2 cellular contexts compared by ENCODE assay signal in the genomic region with DNA sequence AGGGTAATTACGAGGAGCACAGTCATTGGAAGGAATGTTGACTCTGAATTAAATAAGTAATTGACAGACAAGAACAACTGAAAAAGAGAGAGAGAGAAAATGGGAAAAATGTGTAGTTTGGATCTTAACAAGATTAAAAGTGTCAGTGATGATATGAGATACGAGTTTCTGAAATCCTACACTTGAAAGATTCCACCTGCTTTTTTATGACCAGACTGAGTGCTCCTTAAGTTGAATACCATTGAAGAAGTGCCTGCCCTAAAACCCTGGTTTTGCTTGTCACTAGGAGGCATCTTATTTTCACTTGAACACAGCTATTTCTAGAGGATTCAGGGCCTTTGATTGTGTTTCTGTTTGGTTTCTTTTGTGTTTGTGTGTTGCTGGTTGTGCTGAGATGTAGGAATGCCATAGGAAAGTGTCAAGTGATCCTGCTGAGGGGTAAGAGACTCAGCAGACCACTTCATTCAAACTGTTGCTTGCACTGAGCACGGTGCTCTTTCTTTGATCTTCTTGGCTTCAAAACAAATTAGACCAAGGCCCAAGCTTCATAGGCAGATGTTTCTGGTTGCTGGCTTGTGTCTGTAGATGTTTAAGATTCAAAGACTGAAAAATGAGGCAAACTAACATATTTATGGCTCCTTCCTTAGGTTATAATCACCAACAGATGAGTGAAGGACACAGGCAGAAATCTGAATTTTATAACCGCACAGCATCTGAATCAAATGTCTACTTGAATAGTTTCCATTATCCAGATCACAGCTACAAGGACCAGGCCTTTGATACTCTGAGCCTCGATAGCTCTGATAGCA.
TF ChIP-seq lines count a peak whose summit lies in the region.

No MANE protein-coding gene starts in this region.

TF ChIP-seq in HEK293, 187 proteins besides CTCF, POLR2A, EP300 and RAD21 (continued from another document):
- TF ChIP-seq, protein P1, sequence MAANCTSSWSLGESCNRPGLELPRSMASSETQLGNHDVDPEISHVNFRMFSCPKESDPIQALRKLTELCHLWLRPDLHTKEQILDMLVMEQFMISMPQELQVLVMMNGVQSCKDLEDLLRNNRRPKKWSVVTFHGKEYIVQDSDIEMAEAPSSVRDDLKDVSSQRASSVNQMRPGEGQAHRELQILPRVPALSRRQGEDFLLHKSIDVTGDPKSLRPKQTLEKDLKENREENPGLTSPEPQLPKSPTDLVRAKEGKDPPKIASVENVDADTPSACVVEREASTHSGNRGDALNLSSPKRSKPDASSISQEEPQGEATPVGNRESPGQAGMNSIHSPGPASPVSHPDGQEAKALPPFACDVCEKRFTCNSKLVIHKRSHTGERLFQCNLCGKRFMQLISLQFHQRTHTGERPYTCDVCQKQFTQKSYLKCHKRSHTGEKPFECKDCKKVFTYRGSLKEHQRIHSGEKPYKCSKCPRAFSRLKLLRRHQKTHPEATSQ (tag by site-specific recombination; IDR thresholded peaks at IDR 0.05) = no peak
- no peak for TF ChIP-seq ZNF366 (tag by site-specific recombination; conservative IDR thresholded peaks at IDR 0.05)

TF ChIP-seq in SK-N-SH treated with all-trans-retinoic acid at 6 μM for 48 hours, 23 proteins besides CTCF, POLR2A, EP300 and RAD21 (continued from another document):
- TF ChIP-seq ZFP3 (CRISPR knock-in tag; IDR thresholded peaks at IDR 0.05) (no peak), ISL1 (CRISPR knock-in tag; IDR thresholded peaks at IDR 0.05) (no peak), ESRRG (CRISPR knock-in tag; IDR thresholded peaks at IDR 0.05) (no peak), ARNTL (CRISPR knock-in tag; IDR thresholded peaks at IDR 0.05; ENCODE audit: borderline replicate concordance, low read depth) (no peak), TSHZ2 (CRISPR knock-in tag; IDR thresholded peaks at IDR 0.05) (no peak), CSRNP3 (CRISPR knock-in tag; IDR thresholded peaks at IDR 0.05) (no peak), ZNF70 (CRISPR knock-in tag; IDR thresholded peaks at IDR 0.05) (no peak), GLIS3 (CRISPR knock-in tag; IDR thresholded peaks at IDR 0.05) (no peak), RARB (CRISPR knock-in tag; IDR thresholded peaks at IDR 0.05) (no peak), OSR1 (CRISPR knock-in tag; IDR thresholded peaks at IDR 0.05) (no peak), TOX (CRISPR knock-in tag; IDR thresholded peaks at IDR 0.05; ENCODE audit: borderline replicate concordance) (no peak), PATZ1 (CRISPR knock-in tag; IDR thresholded peaks at IDR 0.05; ENCODE audit: borderline replicate concordance) (no peak), TCF4 (CRISPR knock-in tag; IDR thresholded peaks at IDR 0.05; ENCODE audit: borderline replicate concordance) (no peak), ZFP30 (CRISPR knock-in tag; IDR thresholded peaks at IDR 0.05) (no peak)
- TF ChIP-seq, protein P2, sequence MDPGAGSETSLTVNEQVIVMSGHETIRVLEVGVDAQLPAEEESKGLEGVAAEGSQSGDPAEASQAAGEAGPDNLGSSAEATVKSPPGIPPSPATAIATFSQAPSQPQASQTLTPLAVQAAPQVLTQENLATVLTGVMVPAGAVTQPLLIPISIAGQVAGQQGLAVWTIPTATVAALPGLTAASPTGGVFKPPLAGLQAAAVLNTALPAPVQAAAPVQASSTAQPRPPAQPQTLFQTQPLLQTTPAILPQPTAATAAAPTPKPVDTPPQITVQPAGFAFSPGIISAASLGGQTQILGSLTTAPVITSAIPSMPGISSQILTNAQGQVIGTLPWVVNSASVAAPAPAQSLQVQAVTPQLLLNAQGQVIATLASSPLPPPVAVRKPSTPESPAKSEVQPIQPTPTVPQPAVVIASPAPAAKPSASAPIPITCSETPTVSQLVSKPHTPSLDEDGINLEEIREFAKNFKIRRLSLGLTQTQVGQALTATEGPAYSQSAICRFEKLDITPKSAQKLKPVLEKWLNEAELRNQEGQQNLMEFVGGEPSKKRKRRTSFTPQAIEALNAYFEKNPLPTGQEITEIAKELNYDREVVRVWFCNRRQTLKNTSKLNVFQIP (CRISPR knock-in tag; IDR thresholded peaks at IDR 0.05; ENCODE audit: borderline replicate concordance, low read depth) = no peak
- TF ChIP-seq, protein P3, sequence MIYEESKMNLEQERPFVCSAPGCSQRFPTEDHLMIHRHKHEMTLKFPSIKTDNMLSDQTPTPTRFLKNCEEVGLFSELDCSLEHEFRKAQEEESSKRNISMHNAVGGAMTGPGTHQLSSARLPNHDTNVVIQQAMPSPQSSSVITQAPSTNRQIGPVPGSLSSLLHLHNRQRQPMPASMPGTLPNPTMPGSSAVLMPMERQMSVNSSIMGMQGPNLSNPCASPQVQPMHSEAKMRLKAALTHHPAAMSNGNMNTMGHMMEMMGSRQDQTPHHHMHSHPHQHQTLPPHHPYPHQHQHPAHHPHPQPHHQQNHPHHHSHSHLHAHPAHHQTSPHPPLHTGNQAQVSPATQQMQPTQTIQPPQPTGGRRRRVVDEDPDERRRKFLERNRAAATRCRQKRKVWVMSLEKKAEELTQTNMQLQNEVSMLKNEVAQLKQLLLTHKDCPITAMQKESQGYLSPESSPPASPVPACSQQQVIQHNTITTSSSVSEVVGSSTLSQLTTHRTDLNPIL (CRISPR knock-in tag; IDR thresholded peaks at IDR 0.05; ENCODE audit: low read depth) = no peak
